Comparison of ENCODE assay signal across 1 cellular context in genomic region chr14:91241848-91242247, GRCh38.
A peak's percentile ranks its signal among the peaks of the same experiment; 100 is the strongest.
TF ChIP-seq lines count a peak whose summit lies in the region.

No MANE protein-coding gene starts in this region.

TF ChIP-seq in K562, 482 proteins besides CTCF, POLR2A, EP300 and RAD21:
- no peak for TF ChIP-seq HDAC3 (IDR thresholded peaks at IDR 0.05; ENCODE audit: borderline replicate concordance, partially characterized antibody)
- TF ChIP-seq SPI1 (IDR thresholded peaks at IDR 0.05; ENCODE audit: borderline replicate concordance, low read depth, low read length): peak; percentile 95
- TF ChIP-seq ZNF696 (CRISPR knock-in tag; conservative IDR thresholded peaks at IDR 0.05): no peak
- no peak for TF ChIP-seq DDX20 (tag; IDR thresholded peaks at IDR 0.05; ENCODE audit: low read depth)
- TF ChIP-seq JUND (IDR thresholded peaks at IDR 0.05; ENCODE audit: borderline replicate concordance, low read depth, low read length): no peak
- no peak for TF ChIP-seq JUND (tag; IDR thresholded peaks at IDR 0.05; ENCODE audit: borderline replicate concordance, low read depth, low read length)
- no peak for TF ChIP-seq MYBL2 (IDR thresholded peaks at IDR 0.05; ENCODE audit: low read depth)
- TF ChIP-seq MYBL2 (CRISPR knock-in tag; IDR thresholded peaks at IDR 0.05; ENCODE audit: borderline replicate concordance): no peak
- no peak for TF ChIP-seq BRCA1 (IDR thresholded peaks at IDR 0.05)
- no peak for TF ChIP-seq BRCA1 (CRISPR knock-in tag; IDR thresholded peaks at IDR 0.05)
- no peak for TF ChIP-seq BRF1 (IDR thresholded peaks at IDR 0.05; ENCODE audit: borderline replicate concordance, extremely low read depth, insufficient read length)
